ENCODE assay signal across 4 cellular contexts in the genomic region with DNA sequence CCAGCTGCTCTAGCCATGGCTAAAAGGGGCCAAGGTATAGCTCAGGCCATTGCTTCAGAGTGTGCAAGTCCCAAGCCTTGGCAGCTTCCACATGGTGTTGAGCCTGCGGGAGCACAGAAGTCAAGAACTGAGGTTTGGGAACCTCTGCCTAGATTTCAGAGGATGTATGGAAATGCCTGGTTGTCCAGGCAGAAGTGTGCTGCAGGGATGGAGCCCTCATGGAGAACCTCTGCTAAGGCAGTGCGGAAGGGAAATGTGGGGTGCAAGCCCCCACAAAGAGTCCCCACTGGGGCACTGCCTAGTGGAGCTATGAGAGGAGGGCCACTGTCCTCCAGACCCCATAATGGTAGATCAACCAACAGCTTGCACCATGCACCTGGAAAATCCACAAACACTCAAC. TPM values are rescaled to one million over a fixed set of nuclear protein-coding genes. Genes with fewer than 3 reads are reported as not detected.
"Had no signal": no experiment of that assay in that cellular context is flagged by ENCODE, and none has a peak within 500 bp of the region (broad histone marks: within the 10 kb centered on the region; RNA-seq: fewer than 3 reads in every experiment).

No MANE protein-coding gene starts in this region.

RNA-seq across cellular contexts. Expression of a gene that starts 45.9 kb away (rescaled TPM):
- total RNA-seq: HT-29, HT1080, IMR-90 had no signal
- polyA plus RNA-seq: IgD-negative memory B cell had no signal
